Comparison of ENCODE assay signal across 8 cellular contexts in the genomic region with DNA sequence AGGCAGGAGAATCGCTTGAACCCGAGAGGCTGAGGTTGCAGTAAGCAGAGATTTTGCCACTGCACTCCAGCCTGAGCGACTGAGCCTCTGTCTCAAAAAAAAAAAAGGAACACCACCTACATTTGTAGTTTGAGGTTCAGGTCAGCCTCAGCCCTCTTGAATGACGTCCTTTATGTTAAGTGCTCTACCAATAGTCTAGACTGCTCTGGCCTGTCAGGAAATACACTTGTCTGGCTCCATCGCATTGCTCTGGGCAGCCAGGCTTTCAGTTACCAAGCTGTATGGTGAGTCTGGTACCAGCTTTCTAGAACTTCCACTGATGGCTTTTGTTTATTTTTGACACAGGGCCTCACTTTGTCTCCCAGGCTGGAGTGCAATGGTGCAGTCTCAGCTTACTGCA. TPM values are rescaled to one million over a fixed set of nuclear protein-coding genes. Genes with fewer than 3 reads are reported as not detected.
"Had no signal": no experiment of that assay in that cellular context is flagged by ENCODE, and none has a peak within 500 bp of the region (broad histone marks: within the 10 kb centered on the region; RNA-seq: fewer than 3 reads in every experiment).

No MANE protein-coding gene starts in this region.

- H2AFZ ChIP-seq: GM23338 had no signal

- ATAC-seq: GM23338 had no signal

- FAIRE-seq: H1, H54, HTR-8/SVneo had no signal

- DNase-seq: H9, HCEC 1CT, KG1 had no signal

- H3K4me3 ChIP-seq: GM23338 had no signal

- H3K4me2 ChIP-seq: GM23338 had no signal

RNA-seq across cellular contexts. Expression of a gene that starts 19.3 kb away (rescaled TPM):
- total RNA-seq: H9 had no signal
- polyA plus RNA-seq: IgD-negative memory B cell had no signal
